ENCODE assay signal across 26 cellular contexts in the genomic region with DNA sequence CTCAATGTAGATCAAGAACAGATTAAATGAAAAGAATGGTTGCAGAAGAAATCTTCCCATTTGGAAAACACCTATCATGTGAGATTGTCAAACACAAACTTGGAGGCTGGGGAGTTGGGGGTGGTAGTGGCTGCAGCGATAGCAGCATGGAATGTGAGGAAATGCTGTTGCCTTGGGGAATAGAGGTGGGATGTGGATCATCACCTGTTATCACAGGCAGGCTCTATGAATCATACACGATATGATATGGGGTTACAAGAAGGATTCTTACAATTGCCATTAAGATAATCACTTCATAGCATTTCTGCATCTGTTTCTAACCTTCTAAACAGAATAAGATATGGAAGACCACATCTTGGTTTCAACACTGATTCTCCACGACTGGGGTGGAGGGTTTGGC.
"Had no signal": no experiment of that assay in that cellular context is flagged by ENCODE, and none has a peak within 500 bp of the region (broad histone marks: within the 10 kb centered on the region; RNA-seq: fewer than 3 reads in every experiment).

No MANE protein-coding gene starts in this region.

- H3K4me3 Mint-ChIP-seq: dendritic cell treated with granulocyte-macrophage colony-stimulating factor and Interleukin-4, amounts not matched to agents 40 ng/mL and 50 ng/mL, for 4 days; endodermal cell; naive thymus-derived CD4-positive, alpha-beta T cell; nephron; neural progenitor cell; stimulated activated naive B cell treated with anti-CD40 and anti-IgM and Interleukin-4, amounts not matched to agents 10 μg/mL and 1 μg/mL and 100 μg/mL, for 72 hours; stimulated activated naive CD8-positive, alpha-beta T cell treated with anti-CD3 and anti-CD28 coated beads, Interleukin-15, Interleukin-2, amounts not matched to agents 100 ng/mL and 50 ng/mL, for 24 hours had no signal

- H3K27ac Mint-ChIP-seq: dendritic cell treated with granulocyte-macrophage colony-stimulating factor and Interleukin-4, amounts not matched to agents 40 ng/mL and 50 ng/mL, for 4 days; endodermal cell; neural progenitor cell; progenitor cell of endocrine pancreas; stimulated activated naive B cell treated with anti-CD40 and anti-IgM and Interleukin-4, amounts not matched to agents 10 μg/mL and 1 μg/mL and 100 μg/mL, for 72 hours; stimulated activated naive CD8-positive, alpha-beta T cell treated with anti-CD3 and anti-CD28 coated beads, Interleukin-15, Interleukin-2, amounts not matched to agents 100 ng/mL and 50 ng/mL, for 24 hours had no signal

- H3K9me3 Mint-ChIP-seq: dendritic cell treated with granulocyte-macrophage colony-stimulating factor and Interleukin-4, amounts not matched to agents 40 ng/mL and 50 ng/mL, for 4 days; endodermal cell; nephron; neural progenitor cell; stimulated activated naive B cell treated with anti-CD40 and anti-IgM and Interleukin-4, amounts not matched to agents 10 μg/mL and 1 μg/mL and 100 μg/mL, for 72 hours; stimulated activated naive CD8-positive, alpha-beta T cell treated with anti-CD3 and anti-CD28 coated beads, Interleukin-15, Interleukin-2, amounts not matched to agents 100 ng/mL and 50 ng/mL, for 24 hours had no signal

- H3K4me1 Mint-ChIP-seq: stimulated activated naive B cell treated with anti-CD40 and anti-IgM and Interleukin-4, amounts not matched to agents 10 μg/mL and 1 μg/mL and 100 μg/mL, for 72 hours had no signal

- H3K27ac ChIP-seq: colonic mucosa, esophagus squamous epithelium, left lung, neural progenitor cell, parathyroid adenoma, right lobe of liver, thoracic aorta, tibial nerve, upper lobe of left lung had no signal

- H3K27me3 ChIP-seq: colonic mucosa, esophagus squamous epithelium, left lung, neural progenitor cell, right lobe of liver, tibial nerve, upper lobe of left lung had no signal

- H3K36me3 ChIP-seq: colonic mucosa, esophagus squamous epithelium, left lung, neural progenitor cell, right lobe of liver, thoracic aorta, tibial nerve, upper lobe of left lung had no signal

- H3K27me3 Mint-ChIP-seq: stimulated activated naive B cell treated with anti-CD40 and anti-IgM and Interleukin-4, amounts not matched to agents 10 μg/mL and 1 μg/mL and 100 μg/mL, for 72 hours had no signal

- DNase-seq: colonic mucosa; effector CD8-positive, alpha-beta T cell; endodermal cell; esophagus squamous epithelium; head of caudate nucleus; left cardiac atrium; left lung; mesenchymal stem cell; midbrain; naive thymus-derived CD4-positive, alpha-beta T cell; right lobe of liver; small intestine; stimulated activated CD4-positive, alpha-beta T cell treated with anti-CD3 and anti-CD28 coated beads, Interleukin-15, amount 100 ng/mL, for 24 hours; stimulated activated CD4-positive, alpha-beta T cell treated with anti-CD3 and anti-CD28 coated beads, Interleukin-2, amount 100 ng/mL, for 48 hours; stimulated activated naive B cell treated with anti-CD40 and anti-IgM and Interleukin-4, amounts not matched to agents 10 μg/mL and 1 μg/mL and 100 μg/mL, for 72 hours; upper lobe of left lung had no signal

- ATAC-seq: left cardiac atrium; left lung; naive thymus-derived CD4-positive, alpha-beta T cell; right lobe of liver; stimulated activated naive B cell treated with anti-CD40 and anti-IgM and Interleukin-4, amounts not matched to agents 10 μg/mL and 1 μg/mL and 100 μg/mL, for 72 hours had no signal

- H3K36me3 Mint-ChIP-seq: neural progenitor cell had no signal

- FAIRE-seq: frontal cortex, small intestine, urothelium cell line had no signal

- H3K4me1 ChIP-seq: colonic mucosa, left lung, parathyroid adenoma, upper lobe of left lung had no signal

- H3K4me3 ChIP-seq: colonic mucosa, esophagus squamous epithelium, left lung, neural progenitor cell, right lobe of liver, thoracic aorta, tibial nerve, upper lobe of left lung had no signal
